ENCODE assay signal across 17 cellular contexts in the genomic region with DNA sequence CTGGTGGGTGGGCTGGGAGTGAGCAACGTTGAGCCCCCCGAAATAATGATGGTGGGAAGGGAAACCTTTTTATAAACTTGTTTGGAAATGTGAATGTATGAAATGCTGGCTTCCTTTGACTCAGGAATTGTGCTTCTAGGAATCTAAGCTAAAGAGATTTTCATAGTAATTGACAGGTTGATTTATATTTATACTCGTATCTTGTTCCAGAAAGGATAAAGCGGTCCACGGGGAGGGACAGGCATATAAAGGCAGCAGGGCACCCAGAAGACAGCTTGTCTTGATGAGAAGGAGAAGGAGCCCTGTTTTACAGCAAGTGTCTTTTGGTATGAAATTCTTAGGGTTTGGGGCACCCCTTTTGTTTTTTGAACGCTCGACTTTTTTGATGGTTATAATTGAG.
A peak's percentile ranks its signal among the peaks of the same experiment; 100 is the strongest.
DNase-seq lines count a peak whose midpoint lies in the region; ATAC-seq, FAIRE-seq and TF ChIP-seq lines count a peak whose summit lies in the region.
"Had no signal": no experiment of that assay in that cellular context is flagged by ENCODE, and none has a peak within 500 bp of the region (broad histone marks: within the 10 kb centered on the region; RNA-seq: fewer than 3 reads in every experiment).

No MANE protein-coding gene starts in this region.

- TF ChIP-seq RAD21 in neural cell (conservative IDR thresholded peaks at IDR 0.05) = no peak

- peaks cover 42% of the 10 kb centered on the region for H3K4me1 Mint-ChIP-seq in type B pancreatic cell (ENCODE audit: unreplicated experiment)
- H3K4me1 Mint-ChIP-seq: CD14-positive monocyte had no signal

- H3K4me2 ChIP-seq in BLaER1 (0 out of 2 replicates have a peak overlapping the region, but pooled peaks have one; percentile 22), neural cell (ENCODE audit: low read length) (no peak overlapping the region)

- no peak for FAIRE-seq in GM12891 (lab: Jason Lieb, UNC)
- FAIRE-seq: A204.1 had no signal

- DNase-seq in SK-N-DZ (ENCODE audit: low spot score) = peak; percentile 61
- no peak for DNase-seq in type B pancreatic cell (ENCODE audit: extremely low spot score, unreplicated experiment)
- DNase-seq in GM12891 (ENCODE audit: insufficient read length, low spot score) = no peak
- no peak for DNase-seq in GF-D8 (lab: John Stamatoyannopoulos, UW)
- DNase-seq: AML-193; CD4-positive, alpha-beta memory T cell; DMS153; DMS79; GDM1; GM23248 had no signal

- no peaks in the 10 kb centered on the region for H3K27me3 Mint-ChIP-seq in type B pancreatic cell

- H3K9me2 ChIP-seq in neural cell (ENCODE audit: insufficient read depth, low read length) = no peaks in the 10 kb centered on the region

- no peak overlapping the region for H2AFZ ChIP-seq in neural cell (ENCODE audit: low read depth, low read length)
- H2AFZ ChIP-seq: GM23248 had no signal

- H3K4me1 ChIP-seq in BLaER1 = peaks cover 88% of the 10 kb centered on the region
- H3K4me1 ChIP-seq: HAP-1 had no signal

- H3K79me2 ChIP-seq in neural cell (replicated peaks; ENCODE audit: insufficient read depth, low read length) = no peaks in the 10 kb centered on the region

- no peaks in the 10 kb centered on the region for H3F3A ChIP-seq in neural cell (ENCODE audit: insufficient read depth, low read length, poor library complexity, severe bottlenecking)

- H3K27ac Mint-ChIP-seq in type B pancreatic cell = peak overlapping the region; percentile 66

- no peak for ATAC-seq in GM21723 (IDR thresholded peaks at IDR 0.05; ENCODE audit: unreplicated experiment)

- no peaks in the 10 kb centered on the region for H3K27me3 ChIP-seq in BLaER1
- no peaks in the 10 kb centered on the region for H3K27me3 ChIP-seq in neural cell (ENCODE audit: insufficient read depth, low read depth, low read length)

- no peaks in the 10 kb centered on the region for H3K36me3 ChIP-seq in BLaER1
- H3K36me3 ChIP-seq in neural cell (ENCODE audit: insufficient read depth, low read length) = no peaks in the 10 kb centered on the region
- H3K36me3 ChIP-seq: HAP-1 had no signal

- H3K4me3 ChIP-seq in BLaER1 (no peak overlapping the region), neural cell (ENCODE audit: low read length) (peak overlapping the region; percentile 28)
- H3K4me3 ChIP-seq: GM23248, HAP-1 had no signal

- H3K27ac ChIP-seq in BLaER1 (peak overlapping the region; percentile 35; the same call in 1 of the 2 replicates), neural cell (ENCODE audit: low read length) (no peak overlapping the region)
- H3K27ac ChIP-seq: GM23248, HL-60 had no signal

- H4K20me1 ChIP-seq in BLaER1 = no peaks in the 10 kb centered on the region
- H4K20me1 ChIP-seq in neural cell (ENCODE audit: insufficient read depth) = no peaks in the 10 kb centered on the region

- H3K9me3 Mint-ChIP-seq in type B pancreatic cell = no peaks in the 10 kb centered on the region

- no peak for TF ChIP-seq POLR2A in GM12891 (IDR thresholded peaks at IDR 0.05; ENCODE audit: low read depth, low read length)

- no peak overlapping the region for H3K9ac ChIP-seq in BLaER1
- H3K9ac ChIP-seq in neural cell (ENCODE audit: low read length) = no peak overlapping the region
- H3K9ac ChIP-seq: GM23248 had no signal

- TF ChIP-seq CTCF in neural cell (IDR thresholded peaks at IDR 0.05; ENCODE audit: poor library complexity, severe bottlenecking) = no peak
- no peak for TF ChIP-seq CTCF in type B pancreatic cell (conservative IDR thresholded peaks at IDR 0.05)

- no peak overlapping the region for H3K4me3 Mint-ChIP-seq in type B pancreatic cell
- H3K4me3 Mint-ChIP-seq: CD14-positive monocyte; CD4-positive, alpha-beta memory T cell had no signal

- H3K36me3 Mint-ChIP-seq in type B pancreatic cell = no peaks in the 10 kb centered on the region
- H3K36me3 Mint-ChIP-seq: CD14-positive monocyte; CD4-positive, alpha-beta memory T cell had no signal

- TF ChIP-seq EP300 in neural cell (conservative IDR thresholded peaks at IDR 0.05; ENCODE audit: poor library complexity, severe bottlenecking) = no peak

- H3K9me3 ChIP-seq in BLaER1 (no peaks in the 10 kb centered on the region), neural cell (ENCODE audit: low read length) (no peaks in the 10 kb centered on the region)
- H3K9me3 ChIP-seq: HAP-1 had no signal

TF ChIP-seq in neural cell, 6 proteins besides CTCF, POLR2A, EP300 and RAD21:
- TF ChIP-seq MXI1 (conservative IDR thresholded peaks at IDR 0.05; ENCODE audit: poor library complexity, severe bottlenecking) = no peak
- TF ChIP-seq, protein P1, sequence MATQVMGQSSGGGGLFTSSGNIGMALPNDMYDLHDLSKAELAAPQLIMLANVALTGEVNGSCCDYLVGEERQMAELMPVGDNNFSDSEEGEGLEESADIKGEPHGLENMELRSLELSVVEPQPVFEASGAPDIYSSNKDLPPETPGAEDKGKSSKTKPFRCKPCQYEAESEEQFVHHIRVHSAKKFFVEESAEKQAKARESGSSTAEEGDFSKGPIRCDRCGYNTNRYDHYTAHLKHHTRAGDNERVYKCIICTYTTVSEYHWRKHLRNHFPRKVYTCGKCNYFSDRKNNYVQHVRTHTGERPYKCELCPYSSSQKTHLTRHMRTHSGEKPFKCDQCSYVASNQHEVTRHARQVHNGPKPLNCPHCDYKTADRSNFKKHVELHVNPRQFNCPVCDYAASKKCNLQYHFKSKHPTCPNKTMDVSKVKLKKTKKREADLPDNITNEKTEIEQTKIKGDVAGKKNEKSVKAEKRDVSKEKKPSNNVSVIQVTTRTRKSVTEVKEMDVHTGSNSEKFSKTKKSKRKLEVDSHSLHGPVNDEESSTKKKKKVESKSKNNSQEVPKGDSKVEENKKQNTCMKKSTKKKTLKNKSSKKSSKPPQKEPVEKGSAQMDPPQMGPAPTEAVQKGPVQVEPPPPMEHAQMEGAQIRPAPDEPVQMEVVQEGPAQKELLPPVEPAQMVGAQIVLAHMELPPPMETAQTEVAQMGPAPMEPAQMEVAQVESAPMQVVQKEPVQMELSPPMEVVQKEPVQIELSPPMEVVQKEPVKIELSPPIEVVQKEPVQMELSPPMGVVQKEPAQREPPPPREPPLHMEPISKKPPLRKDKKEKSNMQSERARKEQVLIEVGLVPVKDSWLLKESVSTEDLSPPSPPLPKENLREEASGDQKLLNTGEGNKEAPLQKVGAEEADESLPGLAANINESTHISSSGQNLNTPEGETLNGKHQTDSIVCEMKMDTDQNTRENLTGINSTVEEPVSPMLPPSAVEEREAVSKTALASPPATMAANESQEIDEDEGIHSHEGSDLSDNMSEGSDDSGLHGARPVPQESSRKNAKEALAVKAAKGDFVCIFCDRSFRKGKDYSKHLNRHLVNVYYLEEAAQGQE (IDR thresholded peaks at IDR 0.05; ENCODE audit: borderline replicate concordance) = peak; percentile 15

TF ChIP-seq in GM12891, 5 proteins besides CTCF, POLR2A, EP300 and RAD21:
- no peak for TF ChIP-seq POLR2AphosphoS5 (IDR thresholded peaks at IDR 0.05; ENCODE audit: low read depth, low read length)
- no peak for TF ChIP-seq SPI1 (IDR thresholded peaks at IDR 0.05; ENCODE audit: low read depth, low read length)
- no peak for TF ChIP-seq TAF1 (IDR thresholded peaks at IDR 0.05; ENCODE audit: low read depth, low read length)
